In the genomic region with DNA sequence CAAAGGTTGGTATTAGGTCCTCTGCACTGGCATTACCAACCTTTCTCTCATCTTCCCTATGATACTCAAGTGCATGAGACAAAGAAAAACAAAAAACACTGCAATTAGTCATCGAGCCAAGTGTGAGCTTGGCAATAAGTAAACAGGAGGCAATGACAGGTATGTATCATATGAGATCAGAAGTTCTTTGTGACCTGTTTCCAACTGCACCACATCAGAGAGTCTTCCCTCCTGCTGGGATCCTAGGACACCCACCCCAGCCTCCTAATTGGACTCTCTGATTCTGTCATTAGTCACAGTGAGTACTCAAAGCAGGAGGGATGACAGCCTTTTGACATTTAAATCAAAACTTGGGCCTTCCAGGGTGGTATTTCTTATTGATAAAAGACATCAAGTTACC, we compare ENCODE assay signal across 15 cellular contexts. TPM values are rescaled to one million over a fixed set of nuclear protein-coding genes. Genes with fewer than 3 reads are reported as not detected.
DNase-seq lines count a peak whose midpoint lies in the region; ATAC-seq and TF ChIP-seq lines count a peak whose summit lies in the region.
"Had no signal": no experiment of that assay in that cellular context is flagged by ENCODE, and none has a peak within 500 bp of the region (broad histone marks: within the 10 kb centered on the region; RNA-seq: fewer than 3 reads in every experiment).

No MANE protein-coding gene starts in this region.

- no peak overlapping the region for H3K4me2 ChIP-seq in PC-3 (ENCODE audit: low read length)

- H3K27ac Mint-ChIP-seq in CD8-positive, alpha-beta memory T cell: peak overlapping the region in 7 of 8 donors; percentile 9 to 70 (median 36)

- intact Hi-C loops in PC-3 (cut with micrococcal nuclease) (no loop called here), ovary (cut with DNase I) (no loop called here)

- no peak overlapping the region for H3K27ac ChIP-seq in CD8-positive, alpha-beta memory T cell (ENCODE audit: low read depth, low read length)
- no peak overlapping the region for H3K27ac ChIP-seq in PC-3 (ENCODE audit: low read length)
- no peak overlapping the region for H3K27ac ChIP-seq in ovary
- H3K27ac ChIP-seq: gastroesophageal sphincter, parathyroid adenoma, thoracic aorta had no signal

- peaks cover 36% of the 10 kb centered on the region for H3K4me1 ChIP-seq in CD8-positive, alpha-beta memory T cell (ENCODE audit: insufficient read depth, low read length)
- peaks cover 22% of the 10 kb centered on the region for H3K4me1 ChIP-seq in PC-3 (ENCODE audit: insufficient read depth, low read length)
- H3K4me1 ChIP-seq in ovary (ENCODE audit: insufficient read depth): no peaks in the 10 kb centered on the region
- H3K4me1 ChIP-seq: BE2C, gastroesophageal sphincter, parathyroid adenoma had no signal

- H3K9me3 Mint-ChIP-seq in CD8-positive, alpha-beta memory T cell: no peaks in the 10 kb centered on the region

- 75 to 95% (median 85%) methylated on average over 1 of the region's 1 CpG for WGBS in ovary, 3 donors

- TF ChIP-seq EP300 in ovary (IDR thresholded peaks at IDR 0.05): no peak

- H4K20me1 ChIP-seq in PC-3 (ENCODE audit: low read length): no peaks in the 10 kb centered on the region

- H3K36me3 Mint-ChIP-seq in CD8-positive, alpha-beta memory T cell: peaks cover 9 to 69% (median 21%) of the 10 kb centered on the region in 3 donors

- TF ChIP-seq POLR2A in ovary (IDR thresholded peaks at IDR 0.05): no peak

- no peak overlapping the region for H3K9ac ChIP-seq in PC-3 (ENCODE audit: low read length)
- H3K9ac ChIP-seq: parathyroid adenoma had no signal

- TF ChIP-seq CTCF in PC-3 (conservative IDR thresholded peaks at IDR 0.05; ENCODE audit: low read depth, low read length) (no peak), ovary (IDR thresholded peaks at IDR 0.05) (no peak)

- H3K27me3 ChIP-seq in CD8-positive, alpha-beta memory T cell (ENCODE audit: insufficient read depth, low read length, poor library complexity, severe bottlenecking): no peaks in the 10 kb centered on the region
- no peaks in the 10 kb centered on the region for H3K27me3 ChIP-seq in PC-3 (ENCODE audit: low read length)
- no peaks in the 10 kb centered on the region for H3K27me3 ChIP-seq in ovary
- H3K27me3 ChIP-seq: gastroesophageal sphincter had no signal

- CTCF ChIA-PET in CD8-positive, alpha-beta memory T cell (lab: Charles Lee): interaction anchor here (1.0 kb wide), 1 partner anchor 34 kb away, joined by 6 read pairs; no protein-coding TSS in a partner anchor
- CTCF ChIA-PET in PC-3 (lab: Charles Lee): interaction anchor here (1.5 kb wide), 1 partner anchor 34 kb away, joined by 5 read pairs; no protein-coding TSS in a partner anchor

- H3K4me3 Mint-ChIP-seq in CD8-positive, alpha-beta memory T cell: peak overlapping the region in 1 of 7 donors; percentile 2

- POLR2A ChIA-PET in CD8-positive, alpha-beta memory T cell (lab: Charles Lee): interaction anchor here (0.6 kb wide), 1 partner anchor 127 kb away, joined by 4 read pairs; a partner anchor contains a TSS
- POLR2A ChIA-PET in PC-3 (lab: Charles Lee; ENCODE audit: unreplicated experiment): no interaction called here

- no peaks in the 10 kb centered on the region for H3F3A ChIP-seq in PC-3 (ENCODE audit: low read length, unreplicated experiment)

- H3K9me2 ChIP-seq in PC-3 (replicated peaks; ENCODE audit: low read length): no peaks in the 10 kb centered on the region

- no peaks in the 10 kb centered on the region for H3K9me3 ChIP-seq in CD8-positive, alpha-beta memory T cell (ENCODE audit: low read length)
- no peaks in the 10 kb centered on the region for H3K9me3 ChIP-seq in PC-3 (ENCODE audit: low read length)
- H3K9me3 ChIP-seq in ovary: no peaks in the 10 kb centered on the region
- H3K9me3 ChIP-seq: BE2C, gastroesophageal sphincter, thoracic aorta had no signal

- peaks cover 18% of the 10 kb centered on the region for H3K36me3 ChIP-seq in CD8-positive, alpha-beta memory T cell (ENCODE audit: insufficient read depth, low read length)
- H3K36me3 ChIP-seq in PC-3 (ENCODE audit: low read depth, low read length) (no peaks in the 10 kb centered on the region), ovary (no peaks in the 10 kb centered on the region)
- H3K36me3 ChIP-seq: BE2C, thoracic aorta had no signal

- no peak for DNase-seq in CD8-positive, alpha-beta memory T cell
- DNase-seq in PC-3 (peak; percentile 30), ovary (no peak), cortex of kidney (lab: John Stamatoyannopoulos, UW) (no peak)
- DNase-seq in activated naive CD4-positive, alpha-beta T cell treated with anti-CD3 and anti-CD28 coated beads, Interleukin-2, amount 50 U/mL, for 16 hours: peak; percentile 74
- DNase-seq in stimulated activated CD4-positive, alpha-beta T cell treated with anti-CD3 and anti-CD28 coated beads, Interleukin-1b, Interleukin-23, amount 100 ng/mL, for 48 hours: peak; percentile 84
- DNase-seq: amygdala, BE2C, DND-41, NCI-H345 had no signal

- H3K27me3 Mint-ChIP-seq in CD8-positive, alpha-beta memory T cell: no peaks in the 10 kb centered on the region

- 0 out of 2 replicates have a peak, but pooled peaks have one; percentile 9 for ATAC-seq in PC-3
- ATAC-seq in HG03457 (IDR thresholded peaks at IDR 0.05; ENCODE audit: unreplicated experiment): no peak
- ATAC-seq: gastroesophageal sphincter had no signal

- no peak overlapping the region for H2AFZ ChIP-seq in PC-3 (ENCODE audit: low read length)
- H2AFZ ChIP-seq: parathyroid adenoma had no signal

- H3K4me3 ChIP-seq in CD8-positive, alpha-beta memory T cell (ENCODE audit: low read length): no peak overlapping the region
- H3K4me3 ChIP-seq in PC-3 (ENCODE audit: low read length) (no peak overlapping the region), ovary (no peak overlapping the region)
- H3K4me3 ChIP-seq: gastroesophageal sphincter, thoracic aorta had no signal

- no TSS peak for BruUV-seq in PC-3 (replicated peaks; lab: Mats Ljungman, UMichigan)

- H3K79me2 ChIP-seq in PC-3 (ENCODE audit: low read length): no peaks in the 10 kb centered on the region
- H3K79me2 ChIP-seq: parathyroid adenoma had no signal

- H3K4me1 Mint-ChIP-seq in CD8-positive, alpha-beta memory T cell: peaks cover 17 to 31% (median 22%) of the 10 kb centered on the region in 3 donors

RNA-seq across cellular contexts. Expression of a gene that starts 7.8 kb away (rescaled TPM):
- total RNA-seq in CD8-positive, alpha-beta memory T cell: 100 to 1,000 TPM; 363 to 387 TPM
- polyA plus RNA-seq in CD8-positive, alpha-beta memory T cell: 210 TPM
- total RNA-seq in PC-3 (2014; rRNA removed) (not detected in 2 replicates), ovary (1 to 10 TPM in 6 of 7 donors, under 1 TPM in 1; 0.79 to 5.1 (median 1.8) TPM)
- 10 to 100 TPM in 1 of 2 donors, 1 to 10 TPM in 1; 2.0 to 18.0 TPM for polyA plus RNA-seq in ovary
- total RNA-seq: LHCN-M2 had no signal

RNA-seq across cellular contexts. Expression of a gene that starts 19.5 kb away (rescaled TPM):
- total RNA-seq in CD8-positive, alpha-beta memory T cell: 100 to 1,000 TPM; 113 to 119 TPM
- polyA plus RNA-seq in CD8-positive, alpha-beta memory T cell: 10.6 TPM
- total RNA-seq in PC-3 (2014; rRNA removed) (7.0 and 8.4 TPM in 2 replicates), ovary (1 to 10 TPM in 4 of 7 donors, under 1 TPM in 3; 0.25 to 7.0 (median 1.0) TPM)
- polyA plus RNA-seq in ovary: 1 to 10 TPM in 1 of 2 donors, under 1 TPM in 1; 0.52 to 1.2 TPM
- total RNA-seq: LHCN-M2 had no signal

RNA-seq across cellular contexts. Expression of a gene that starts 31.4 kb away (rescaled TPM):
- 1 to 10 TPM; 4.5 to 5.5 TPM for total RNA-seq in CD8-positive, alpha-beta memory T cell
- 0.36 TPM for polyA plus RNA-seq in CD8-positive, alpha-beta memory T cell
- total RNA-seq in PC-3 (2014; rRNA removed) (40.6 and 51.5 TPM in 2 replicates), ovary (10 to 100 TPM in 4 of 7 donors, 1 to 10 TPM in 3; 4.4 to 42.5 (median 13.2) TPM)
- 1 to 10 TPM; 5.7 to 9.6 TPM for polyA plus RNA-seq in ovary
- total RNA-seq: LHCN-M2 had no signal

RNA-seq across cellular contexts. Expression of a gene that starts 56.2 kb away (rescaled TPM):
- not detected for total RNA-seq in CD8-positive, alpha-beta memory T cell
- polyA plus RNA-seq in CD8-positive, alpha-beta memory T cell: not detected
- 0.12 TPM in 1 of 2 replicates, not detected in the other for total RNA-seq in PC-3 (2014; rRNA removed)
- 1 to 10 TPM in 2 of 7 donors, under 1 TPM in 5; 0.11 to 1.3 (median 0.35) TPM for total RNA-seq in ovary
- 1 to 10 TPM in 1 of 2 donors, under 1 TPM in 1; 0.38 to 2.1 TPM for polyA plus RNA-seq in ovary
- total RNA-seq: LHCN-M2 had no signal

Comparison
In these comparisons a context has a peak if more than half of its experiments do, and no peak if none do; other contexts are left out.
1. DNase-seq: peak in PC-3 (single experiment), activated naive CD4-positive, alpha-beta T cell treated with anti-CD3 and anti-CD28 coated beads, Interleukin-2, amount 50 U/mL, for 16 hours (single experiment) and stimulated activated CD4-positive, alpha-beta T cell treated with anti-CD3 and anti-CD28 coated beads, Interleukin-1b, Interleukin-23, amount 100 ng/mL, for 48 hours (single experiment); none in CD8-positive, alpha-beta memory T cell (0 of 5), ovary (0 of 5) and cortex of kidney (single experiment).
2. RNA of a gene that starts 7.8 kb away (total RNA-seq): 363 to 387 TPM in CD8-positive, alpha-beta memory T cell; 0.79 to 5.1 TPM in ovary and not detected in PC-3; every median in the first group is over 10 times any median in the second.
3. RNA of a gene that starts 19.5 kb away (total RNA-seq): 113 to 119 TPM in CD8-positive, alpha-beta memory T cell; 7.0 to 8.4 TPM in PC-3 and 0.25 to 7.0 TPM in ovary; every median in the first group is over 10 times any median in the second.